Comparison of ENCODE assay signal across 8 cellular contexts in genomic region chr6:104789770-104790190, GRCh38.
DNase-seq lines count a peak whose midpoint lies in the region; ATAC-seq, FAIRE-seq and TF ChIP-seq lines count a peak whose summit lies in the region.

No MANE protein-coding gene starts in this region.

- H3K27me3 ChIP-seq in brain microvascular endothelial cell (replicated peaks) = no peaks in the 10 kb centered on the region
- no peaks in the 10 kb centered on the region for H3K27me3 ChIP-seq in naive thymus-derived CD4-positive, alpha-beta T cell (ENCODE audit: control insufficient read depth in 2 of 2, insufficient read depth in 2 of 2, low read length in 2 of 2)

- H3K4me3 Mint-ChIP-seq in naive thymus-derived CD4-positive, alpha-beta T cell = peak overlapping the region in 7 of 10 donors; percentile 31 to 79 (median 49)

- intact Hi-C loops in naive thymus-derived CD4-positive, alpha-beta T cell (cut with micrococcal nuclease) = loop anchor here (1.0 to 5.0 kb wide), 10 partner anchors 19 to 1538 kb away; partner anchors contain the start of genes HACE1 (in 2 of the 2), PREP (in 2 of the 2) and ATG5 (in 1 of the 2)

- H3K27ac ChIP-seq in brain microvascular endothelial cell = peak overlapping the region; percentile 55
- no peak overlapping the region for H3K27ac ChIP-seq in naive thymus-derived CD4-positive, alpha-beta T cell (ENCODE audit: low read depth, low read length)

- H3K9me3 Mint-ChIP-seq in naive thymus-derived CD4-positive, alpha-beta T cell = no peaks in the 10 kb centered on the region

- H3K27ac Mint-ChIP-seq in naive thymus-derived CD4-positive, alpha-beta T cell = peak overlapping the region; percentile 21 to 86 (median 65)

- H3K4me1 Mint-ChIP-seq in naive thymus-derived CD4-positive, alpha-beta T cell = peaks cover 10 to 32% (median 19%) of the 10 kb centered on the region in 7 donors

- H3K36me3 ChIP-seq in brain microvascular endothelial cell (replicated peaks) = no peaks in the 10 kb centered on the region
- H3K36me3 ChIP-seq in naive thymus-derived CD4-positive, alpha-beta T cell (ENCODE audit: control insufficient read depth in 2 of 3, insufficient read depth in 3 of 3, low read length in 3 of 3) = no peaks in the 10 kb centered on the region

- POLR2A ChIA-PET in naive thymus-derived CD4-positive, alpha-beta T cell (lab: Charles Lee) = no interaction called here

- H3K36me3 Mint-ChIP-seq in naive thymus-derived CD4-positive, alpha-beta T cell = peaks cover 4 to 36% (median 15%) of the 10 kb centered on the region in 5 donors

- peak; percentile 67 for FAIRE-seq in GM18507 (lab: Jason Lieb, UNC)

- no peak overlapping the region for H3K4me3 ChIP-seq in brain microvascular endothelial cell (ENCODE audit: low read depth, low read length)
- no peak overlapping the region for H3K4me3 ChIP-seq in naive thymus-derived CD4-positive, alpha-beta T cell (ENCODE audit: low read length)

- TF ChIP-seq CTCF in brain microvascular endothelial cell (IDR thresholded peaks at IDR 0.05; ENCODE audit: low read depth, low read length, missing control alignments) = no peak

- peak; percentile 8 for DNase-seq in CD1c-positive myeloid dendritic cell (ENCODE audit: extremely low spot score)
- DNase-seq in GM18507 (ENCODE audit: extremely low spot score, insufficient read length, low read depth) = no peak
- DNase-seq in NCI-H526 treated with DMSO at 0.1 percent for 48 hours (lab: John Stamatoyannopoulos, UW) = peak; percentile 10
- peak; percentile 22 for DNase-seq in brain microvascular endothelial cell
- peak in 7 of 9 donors; percentile 43 to 78 (median 63) for DNase-seq in naive thymus-derived CD4-positive, alpha-beta T cell
- no peak for DNase-seq in NCI-H2196 (lab: John Stamatoyannopoulos, UW; ENCODE audit: unreplicated experiment)
- DNase-seq in T-helper 9 cell = no peak

- peak; percentile 93 for ATAC-seq in HG02885 (IDR thresholded peaks at IDR 0.05; ENCODE audit: poor library complexity, unreplicated experiment)
- peak; percentile 96 for ATAC-seq in naive thymus-derived CD4-positive, alpha-beta T cell

- no peaks in the 10 kb centered on the region for H3K27me3 Mint-ChIP-seq in naive thymus-derived CD4-positive, alpha-beta T cell

- H3K9me3 ChIP-seq in naive thymus-derived CD4-positive, alpha-beta T cell (ENCODE audit: control insufficient read depth in 2 of 3, low read length in 3 of 3) = no peaks in the 10 kb centered on the region

- in situ Hi-C loops in brain microvascular endothelial cell (cut with HindIII; ENCODE audit: low pct_ligation_motif_present, low sequenced_read_pairs) = no loop called here

- CTCF ChIA-PET in naive thymus-derived CD4-positive, alpha-beta T cell (lab: Charles Lee) = interaction anchor here (0.6 to 1.9 kb wide), 5 partner anchors 21 to 298 kb away, joined by 3 to 6 read pairs (median 4); no protein-coding TSS in a partner anchor

- peaks cover 8 to 10% of the 10 kb centered on the region in 2 donors for H3K4me1 ChIP-seq in naive thymus-derived CD4-positive, alpha-beta T cell (ENCODE audit: control insufficient read depth in 2 of 2, insufficient read depth in 2 of 2, low read length in 2 of 2)

Comparison
In these comparisons a context has a peak if more than half of its experiments do, and no peak if none do; other contexts are left out.
1. DNase-seq: peak in CD1c-positive myeloid dendritic cell (single experiment), NCI-H526 treated with DMSO at 0.1 percent for 48 hours (single experiment), brain microvascular endothelial cell (single experiment) and naive thymus-derived CD4-positive, alpha-beta T cell (7 of 9); none in GM18507 (single experiment), NCI-H2196 (single experiment) and T-helper 9 cell (single experiment).